ENCODE assay signal across 1 cellular context in genomic region chr5:3531320-3531986, GRCh38.
A peak's percentile ranks its signal among the peaks of the same experiment; 100 is the strongest.
TF ChIP-seq lines count a peak whose summit lies in the region.

No MANE protein-coding gene starts in this region.

TF ChIP-seq in H1, 55 proteins besides CTCF, POLR2A, EP300 and RAD21:
- peak; percentile 95 for TF ChIP-seq TEAD4 (IDR thresholded peaks at IDR 0.05; ENCODE audit: low read depth, low read length)
- TF ChIP-seq CHD7 (IDR thresholded peaks at IDR 0.05; ENCODE audit: insufficient replicate concordance, low read length): peak; percentile 59
- no peak for TF ChIP-seq PHF8 (conservative IDR thresholded peaks at IDR 0.05; ENCODE audit: low read depth, low read length)
